In the genomic region with DNA sequence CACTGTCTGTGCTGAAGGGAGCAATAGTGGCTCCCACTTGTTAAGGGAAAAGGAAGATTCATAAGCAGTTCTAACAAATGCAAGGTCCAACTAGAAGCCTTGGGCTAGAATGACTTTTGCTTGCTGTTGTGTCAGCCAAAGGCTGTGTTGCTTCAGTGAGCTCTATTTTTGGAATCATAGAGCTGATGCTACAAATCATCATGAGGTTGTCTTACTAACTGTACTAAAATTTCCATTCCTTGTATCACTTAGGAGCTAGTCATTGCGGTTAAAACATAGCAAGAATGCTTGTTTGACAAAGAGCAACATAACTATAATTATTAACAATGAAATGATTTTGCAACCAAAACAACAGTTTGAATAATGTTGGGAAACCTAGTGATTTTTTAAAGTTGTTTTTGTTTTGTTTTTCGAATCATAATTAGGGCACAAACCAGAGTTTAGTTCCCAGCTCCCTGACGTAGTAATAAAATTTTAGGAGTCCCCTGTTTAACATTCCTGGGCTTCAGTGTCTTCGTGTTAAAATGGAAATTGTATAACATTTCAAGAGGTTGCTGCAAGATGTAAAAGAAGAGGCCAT, we compare ENCODE assay signal across 1 cellular context.
TF ChIP-seq lines count a peak whose summit lies in the region.

No MANE protein-coding gene starts in this region.

TF ChIP-seq in GM23338, 12 proteins besides CTCF, POLR2A, EP300 and RAD21 (continued from another document):
- TF ChIP-seq, protein P1, sequence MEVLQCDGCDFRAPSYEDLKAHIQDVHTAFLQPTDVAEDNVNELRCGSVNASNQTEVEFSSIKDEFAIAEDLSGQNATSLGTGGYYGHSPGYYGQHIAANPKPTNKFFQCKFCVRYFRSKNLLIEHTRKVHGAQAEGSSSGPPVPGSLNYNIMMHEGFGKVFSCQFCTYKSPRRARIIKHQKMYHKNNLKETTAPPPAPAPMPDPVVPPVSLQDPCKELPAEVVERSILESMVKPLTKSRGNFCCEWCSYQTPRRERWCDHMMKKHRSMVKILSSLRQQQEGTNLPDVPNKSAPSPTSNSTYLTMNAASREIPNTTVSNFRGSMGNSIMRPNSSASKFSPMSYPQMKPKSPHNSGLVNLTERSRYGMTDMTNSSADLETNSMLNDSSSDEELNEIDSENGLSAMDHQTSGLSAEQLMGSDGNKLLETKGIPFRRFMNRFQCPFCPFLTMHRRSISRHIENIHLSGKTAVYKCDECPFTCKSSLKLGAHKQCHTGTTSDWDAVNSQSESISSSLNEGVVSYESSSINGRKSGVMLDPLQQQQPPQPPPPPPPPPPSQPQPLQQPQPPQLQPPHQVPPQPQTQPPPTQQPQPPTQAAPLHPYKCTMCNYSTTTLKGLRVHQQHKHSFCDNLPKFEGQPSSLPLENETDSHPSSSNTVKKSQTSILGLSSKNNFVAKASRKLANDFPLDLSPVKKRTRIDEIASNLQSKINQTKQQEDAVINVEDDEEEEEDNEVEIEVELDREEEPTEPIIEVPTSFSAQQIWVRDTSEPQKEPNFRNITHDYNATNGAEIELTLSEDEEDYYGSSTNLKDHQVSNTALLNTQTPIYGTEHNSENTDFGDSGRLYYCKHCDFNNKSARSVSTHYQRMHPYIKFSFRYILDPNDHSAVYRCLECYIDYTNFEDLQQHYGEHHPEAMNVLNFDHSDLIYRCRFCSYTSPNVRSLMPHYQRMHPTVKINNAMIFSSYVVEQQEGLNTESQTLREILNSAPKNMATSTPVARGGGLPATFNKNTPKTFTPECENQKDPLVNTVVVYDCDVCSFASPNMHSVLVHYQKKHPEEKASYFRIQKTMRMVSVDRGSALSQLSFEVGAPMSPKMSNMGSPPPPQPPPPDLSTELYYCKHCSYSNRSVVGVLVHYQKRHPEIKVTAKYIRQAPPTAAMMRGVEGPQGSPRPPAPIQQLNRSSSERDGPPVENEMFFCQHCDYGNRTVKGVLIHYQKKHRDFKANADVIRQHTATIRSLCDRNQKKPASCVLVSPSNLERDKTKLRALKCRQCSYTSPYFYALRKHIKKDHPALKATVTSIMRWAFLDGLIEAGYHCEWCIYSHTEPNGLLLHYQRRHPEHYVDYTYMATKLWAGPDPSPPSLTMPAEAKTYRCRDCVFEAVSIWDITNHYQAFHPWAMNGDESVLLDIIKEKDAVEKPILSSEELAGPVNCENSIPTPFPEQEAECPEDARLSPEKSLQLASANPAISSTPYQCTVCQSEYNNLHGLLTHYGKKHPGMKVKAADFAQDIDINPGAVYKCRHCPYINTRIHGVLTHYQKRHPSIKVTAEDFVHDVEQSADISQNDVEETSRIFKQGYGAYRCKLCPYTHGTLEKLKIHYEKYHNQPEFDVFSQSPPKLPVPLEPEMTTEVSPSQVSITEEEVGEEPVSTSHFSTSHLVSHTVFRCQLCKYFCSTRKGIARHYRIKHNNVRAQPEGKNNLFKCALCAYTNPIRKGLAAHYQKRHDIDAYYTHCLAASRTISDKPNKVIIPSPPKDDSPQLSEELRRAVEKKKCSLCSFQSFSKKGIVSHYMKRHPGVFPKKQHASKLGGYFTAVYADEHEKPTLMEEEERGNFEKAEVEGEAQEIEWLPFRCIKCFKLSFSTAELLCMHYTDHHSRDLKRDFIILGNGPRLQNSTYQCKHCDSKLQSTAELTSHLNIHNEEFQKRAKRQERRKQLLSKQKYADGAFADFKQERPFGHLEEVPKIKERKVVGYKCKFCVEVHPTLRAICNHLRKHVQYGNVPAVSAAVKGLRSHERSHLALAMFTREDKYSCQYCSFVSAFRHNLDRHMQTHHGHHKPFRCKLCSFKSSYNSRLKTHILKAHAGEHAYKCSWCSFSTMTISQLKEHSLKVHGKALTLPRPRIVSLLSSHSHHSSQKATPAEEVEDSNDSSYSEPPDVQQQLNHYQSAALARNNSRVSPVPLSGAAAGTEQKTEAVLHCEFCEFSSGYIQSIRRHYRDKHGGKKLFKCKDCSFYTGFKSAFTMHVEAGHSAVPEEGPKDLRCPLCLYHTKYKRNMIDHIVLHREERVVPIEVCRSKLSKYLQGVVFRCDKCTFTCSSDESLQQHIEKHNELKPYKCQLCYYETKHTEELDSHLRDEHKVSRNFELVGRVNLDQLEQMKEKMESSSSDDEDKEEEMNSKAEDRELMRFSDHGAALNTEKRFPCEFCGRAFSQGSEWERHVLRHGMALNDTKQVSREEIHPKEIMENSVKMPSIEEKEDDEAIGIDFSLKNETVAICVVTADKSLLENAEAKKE (CRISPR knock-in tag; IDR thresholded peaks at IDR 0.05), result no peak
- TF ChIP-seq, protein P2, sequence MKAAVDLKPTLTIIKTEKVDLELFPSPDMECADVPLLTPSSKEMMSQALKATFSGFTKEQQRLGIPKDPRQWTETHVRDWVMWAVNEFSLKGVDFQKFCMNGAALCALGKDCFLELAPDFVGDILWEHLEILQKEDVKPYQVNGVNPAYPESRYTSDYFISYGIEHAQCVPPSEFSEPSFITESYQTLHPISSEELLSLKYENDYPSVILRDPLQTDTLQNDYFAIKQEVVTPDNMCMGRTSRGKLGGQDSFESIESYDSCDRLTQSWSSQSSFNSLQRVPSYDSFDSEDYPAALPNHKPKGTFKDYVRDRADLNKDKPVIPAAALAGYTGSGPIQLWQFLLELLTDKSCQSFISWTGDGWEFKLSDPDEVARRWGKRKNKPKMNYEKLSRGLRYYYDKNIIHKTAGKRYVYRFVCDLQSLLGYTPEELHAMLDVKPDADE (IDR thresholded peaks at IDR 0.05), result no peak
- TF ChIP-seq CREB1 (CRISPR knock-in tag; IDR thresholded peaks at IDR 0.05; ENCODE audit: low read depth) (no peak), JUNB (IDR thresholded peaks at IDR 0.05; ENCODE audit: unreplicated experiment) (no peak), ZNF331 (CRISPR knock-in tag; IDR thresholded peaks at IDR 0.05; ENCODE audit: low read depth) (no peak), ZNF114 (CRISPR knock-in tag; IDR thresholded peaks at IDR 0.05) (no peak), NANOG (IDR thresholded peaks at IDR 0.05; ENCODE audit: borderline replicate concordance) (no peak)
